1 cellular context compared by ENCODE assay signal in the genomic region with DNA sequence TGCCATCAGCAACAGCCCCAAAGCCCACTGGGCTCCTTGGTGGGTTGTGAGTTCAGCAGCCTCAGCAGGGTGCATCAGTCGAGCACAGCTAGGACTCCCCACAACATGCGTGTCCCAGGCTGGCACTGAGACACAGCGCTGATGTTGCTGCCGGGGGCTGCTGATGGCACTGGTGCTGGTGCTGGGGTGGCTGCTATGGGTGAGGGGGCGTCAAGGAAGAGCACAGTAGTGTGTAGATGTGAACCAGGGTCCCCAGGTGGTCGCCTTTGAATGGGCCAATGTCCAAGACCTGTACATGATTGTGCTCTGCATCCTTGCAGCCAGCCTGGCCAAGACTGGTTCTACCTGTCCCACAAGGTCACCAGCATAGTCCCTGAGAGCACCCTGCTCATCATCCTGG.
A peak's percentile ranks its signal among the peaks of the same experiment; 100 is the strongest.
TF ChIP-seq lines count a peak whose summit lies in the region.

No MANE protein-coding gene starts in this region.

TF ChIP-seq in K562, 482 proteins besides CTCF, POLR2A, EP300 and RAD21 (continued from another document):
- TF ChIP-seq JUN (IDR thresholded peaks at IDR 0.05; ENCODE audit: borderline replicate concordance, low read depth, low read length): no peak
- TF ChIP-seq JUN (CRISPR knock-in tag; IDR thresholded peaks at IDR 0.05; ENCODE audit: borderline replicate concordance): no peak; the same call in 1 of the 2 replicates
- TF ChIP-seq ZNF76 (CRISPR knock-in tag; IDR thresholded peaks at IDR 0.05; ENCODE audit: borderline replicate concordance): 0 out of 2 replicates have a peak, but pooled peaks have one; percentile 16
